ENCODE assay signal across 23 cellular contexts in the genomic region with DNA sequence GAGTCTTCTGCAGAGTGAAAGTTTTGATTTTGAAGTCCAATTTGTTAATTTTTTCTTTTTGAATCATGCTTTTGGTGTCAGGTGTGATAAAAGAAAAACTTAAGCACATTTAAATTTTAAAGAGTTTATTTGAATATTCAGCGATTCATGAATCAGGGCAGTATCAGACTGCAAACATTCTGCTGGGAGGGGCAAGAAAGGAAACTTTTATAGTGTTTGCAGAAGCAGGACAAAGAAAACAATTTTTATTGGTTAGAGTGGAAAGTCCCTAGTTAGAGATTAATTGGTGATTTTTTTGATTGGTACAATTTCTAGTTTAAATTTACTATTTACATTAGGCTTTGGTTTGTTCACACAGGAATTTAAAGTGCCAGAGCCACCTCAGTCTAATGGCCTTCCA. TPM values are rescaled to one million over a fixed set of nuclear protein-coding genes. Genes with fewer than 3 reads are reported as not detected.
"Had no signal": no experiment of that assay in that cellular context is flagged by ENCODE, and none has a peak within 500 bp of the region (broad histone marks: within the 10 kb centered on the region; RNA-seq: fewer than 3 reads in every experiment).

No MANE protein-coding gene starts in this region.

- H3K27me3 ChIP-seq: gastroesophageal sphincter, suprapubic skin, tibial artery had no signal

- H3K36me3 ChIP-seq: gastroesophageal sphincter, spleen, suprapubic skin, tibial artery had no signal

- H3K4me1 ChIP-seq: gastroesophageal sphincter, spleen, suprapubic skin, tibial artery had no signal

- DNase-seq: activated CD4-positive, alpha-beta T cell treated with anti-CD3 and anti-CD28 coated beads for 36 hours; activated CD4-positive, CD25-positive, alpha-beta regulatory T cell; activated CD8-positive, alpha-beta memory T cell treated with anti-CD3 and anti-CD28 coated beads, Interleukin-2, amount 10 ng/mL, durations not matched to agents 7 days and 5 days; activated CD8-positive, alpha-beta T cell treated with anti-CD3 and anti-CD28 coated beads, Interleukin-2, amount 10 ng/mL, durations not matched to agents 7 days and 5 days; activated naive CD4-positive, alpha-beta T cell; activated T-cell treated with anti-CD3 and anti-CD28 coated beads, Interleukin-2, amount 50 U/mL, for 48 hours; dorsolateral prefrontal cortex; effector memory CD4-positive, alpha-beta T cell; erythroblast; spleen; stimulated activated naive CD4-positive, alpha-beta T cell; T-cell; tibial artery had no signal

- H3K9me3 ChIP-seq: suprapubic skin had no signal

- H3K4me3 ChIP-seq: coronary artery, dorsolateral prefrontal cortex, gastroesophageal sphincter, spleen, suprapubic skin, tibial artery had no signal

- ATAC-seq: activated CD4-positive, alpha-beta T cell treated with anti-CD3 and anti-CD28 coated beads for 36 hours; activated CD8-positive, alpha-beta memory T cell treated with anti-CD3 and anti-CD28 coated beads, Interleukin-2, amount 10 ng/mL, durations not matched to agents 7 days and 5 days; activated CD8-positive, alpha-beta T cell treated with anti-CD3 and anti-CD28 coated beads, Interleukin-2, amount 10 ng/mL, durations not matched to agents 7 days and 5 days; activated naive CD4-positive, alpha-beta T cell treated with anti-CD3 and anti-CD28 coated beads, Interleukin-2, amount 50 U/mL, for 72 hours; gastroesophageal sphincter; left lobe of liver; T-cell had no signal

- H3K27ac ChIP-seq: coronary artery, dorsolateral prefrontal cortex, suprapubic skin, tibial artery had no signal

RNA-seq across cellular contexts. Expression of a gene that starts 1.5 kb away (rescaled TPM):
- total RNA-seq: activated CD8-positive, alpha-beta memory T cell treated with anti-CD3 and anti-CD28 coated beads, Interleukin-2, amount 10 ng/mL, durations not matched to agents 7 days and 5 days; activated CD8-positive, alpha-beta T cell treated with anti-CD3 and anti-CD28 coated beads, Interleukin-2, amount 10 ng/mL, durations not matched to agents 7 days and 5 days; bronchial epithelial cell; kidney epithelial cell; osteoblast; progenitor cell of endocrine pancreas; T-cell; T-helper 2 cell treated with Interferon-gamma antibody and Interleukin-4, amounts not matched to agents 100 ng/mL and 5 ng/mL, for 36 hours had no signal
